In genomic region chr2:239545741-239546392, GRCh38 we compare ENCODE assay signal across 21 cellular contexts.
DNase-seq lines count a peak whose midpoint lies in the region; ATAC-seq lines count a peak whose summit lies in the region.
"Had no signal": no experiment of that assay in that cellular context is flagged by ENCODE, and none has a peak within 500 bp of the region (broad histone marks: within the 10 kb centered on the region; RNA-seq: fewer than 3 reads in every experiment).

No MANE protein-coding gene starts in this region.

- peak overlapping the region; percentile 70 for H3K27ac ChIP-seq in BLaER1
- H3K27ac ChIP-seq: A549, ascending aorta, neutrophil, psoas muscle, SK-N-MC had no signal

- H3K4me1 Mint-ChIP-seq in activated CD4-positive, alpha-beta T cell treated with anti-CD3 and anti-CD28 coated beads, Interleukin-2, amount 10 ng/mL, durations not matched to agents 24 days and 14 days: peaks cover 32% of the 10 kb centered on the region
- H3K4me1 Mint-ChIP-seq in activated T-helper 17 cell treated with anti-CD3 and anti-CD28 coated beads, Interleukin-2, amount 50 U/mL, for 72 hours: peaks cover 38% of the 10 kb centered on the region
- H3K4me1 Mint-ChIP-seq: GM23338 had no signal

- H3K9me3 ChIP-seq in BLaER1: peaks cover 6% of the 10 kb centered on the region; the same call in 1 of the 2 replicates
- H3K9me3 ChIP-seq: ascending aorta, MG63, neutrophil had no signal

- H4K20me1 ChIP-seq in BLaER1: no peaks in the 10 kb centered on the region

- peaks cover 9% of the 10 kb centered on the region for H3K9me3 Mint-ChIP-seq in activated CD4-positive, alpha-beta T cell treated with anti-CD3 and anti-CD28 coated beads, Interleukin-2, amount 10 ng/mL, durations not matched to agents 24 days and 14 days
- peaks cover 3% of the 10 kb centered on the region for H3K9me3 Mint-ChIP-seq in activated T-helper 17 cell treated with anti-CD3 and anti-CD28 coated beads, Interleukin-2, amount 50 U/mL, for 72 hours
- H3K9me3 Mint-ChIP-seq: GM23338 had no signal

- no peak for ATAC-seq in activated T-helper 17 cell treated with anti-CD3 and anti-CD28 coated beads, Interleukin-2, amount 50 U/mL, for 72 hours (replicated peaks)
- no peak for ATAC-seq in HG02870 (IDR thresholded peaks at IDR 0.05; ENCODE audit: unreplicated experiment)
- ATAC-seq in GM18520 (IDR thresholded peaks at IDR 0.05; ENCODE audit: unreplicated experiment): no peak
- ATAC-seq: A549, GM23338, K562, psoas muscle had no signal

- peak overlapping the region; percentile 43 for H3K27ac Mint-ChIP-seq in activated CD4-positive, alpha-beta T cell treated with anti-CD3 and anti-CD28 coated beads, Interleukin-2, amount 10 ng/mL, durations not matched to agents 24 days and 14 days
- H3K27ac Mint-ChIP-seq in activated T-helper 17 cell treated with anti-CD3 and anti-CD28 coated beads, Interleukin-2, amount 50 U/mL, for 72 hours: peak overlapping the region; percentile 67
- H3K27ac Mint-ChIP-seq: GM23338 had no signal

- H3K27me3 Mint-ChIP-seq in activated CD4-positive, alpha-beta T cell treated with anti-CD3 and anti-CD28 coated beads, Interleukin-2, amount 10 ng/mL, durations not matched to agents 24 days and 14 days: peaks cover 27% of the 10 kb centered on the region
- H3K27me3 Mint-ChIP-seq in activated T-helper 17 cell treated with anti-CD3 and anti-CD28 coated beads, Interleukin-2, amount 50 U/mL, for 72 hours: peaks cover 9% of the 10 kb centered on the region

- intact Hi-C loops in activated CD4-positive, alpha-beta T cell treated with anti-CD3 and anti-CD28 coated beads, Interleukin-2, amount 10 ng/mL, durations not matched to agents 24 days and 14 days (cut with micrococcal nuclease): no loop called here

- H3K36me3 Mint-ChIP-seq in activated CD4-positive, alpha-beta T cell treated with anti-CD3 and anti-CD28 coated beads, Interleukin-2, amount 10 ng/mL, durations not matched to agents 24 days and 14 days (ENCODE audit: low read depth): no peaks in the 10 kb centered on the region
- H3K36me3 Mint-ChIP-seq in activated T-helper 17 cell treated with anti-CD3 and anti-CD28 coated beads, Interleukin-2, amount 50 U/mL, for 72 hours (ENCODE audit: low read depth): no peaks in the 10 kb centered on the region

- H3K4me3 Mint-ChIP-seq in activated CD4-positive, alpha-beta T cell treated with anti-CD3 and anti-CD28 coated beads, Interleukin-2, amount 10 ng/mL, durations not matched to agents 24 days and 14 days: no peak overlapping the region
- H3K4me3 Mint-ChIP-seq in activated T-helper 17 cell treated with anti-CD3 and anti-CD28 coated beads, Interleukin-2, amount 50 U/mL, for 72 hours: peak overlapping the region; percentile 50
- H3K4me3 Mint-ChIP-seq: GM23338 had no signal

- H3K36me3 ChIP-seq in BLaER1: no peaks in the 10 kb centered on the region
- H3K36me3 ChIP-seq: ascending aorta, MG63, neutrophil had no signal

- no peak overlapping the region for H3K4me3 ChIP-seq in BLaER1
- H3K4me3 ChIP-seq: A549, ascending aorta, GM23338, K562, MG63, psoas muscle, SK-N-MC had no signal

- peak overlapping the region; percentile 67 for H3K4me2 ChIP-seq in BLaER1
- H3K4me2 ChIP-seq: A549, GM23338 had no signal

- H3K4me1 ChIP-seq in BLaER1: peaks cover 54% of the 10 kb centered on the region
- H3K4me1 ChIP-seq: A549, ascending aorta had no signal

- no peak overlapping the region for H3K9ac ChIP-seq in BLaER1

- no peak for DNase-seq in activated CD4-positive, alpha-beta T cell treated with anti-CD3 and anti-CD28 coated beads, Interleukin-2, amount 10 ng/mL, durations not matched to agents 24 days and 14 days
- no peak for DNase-seq in activated CD4-positive, alpha-beta T cell treated with anti-CD3 and anti-CD28 coated beads, Interleukin-2, amount 50 U/mL, for 4 hours
- DNase-seq in mesenteric fat pad (ENCODE audit: low spot score) (peak; percentile 85), T-helper 9 cell (no peak)
- DNase-seq: DMS53, GDM1, MG63, NCI-H2081, NCI-H774, psoas muscle, RPMI8226 had no signal

- H3K27me3 ChIP-seq in BLaER1: no peaks in the 10 kb centered on the region
- H3K27me3 ChIP-seq: ascending aorta, MG63 had no signal
